In genomic region chr6:13872681-13873080, GRCh38 we compare ENCODE assay signal across 10 cellular contexts. TPM values are rescaled to one million over a fixed set of nuclear protein-coding genes. Genes with fewer than 3 reads are reported as not detected.
DNase-seq lines count a peak whose midpoint lies in the region; ATAC-seq and TF ChIP-seq lines count a peak whose summit lies in the region.
"Had no signal": no experiment of that assay in that cellular context is flagged by ENCODE, and none has a peak within 500 bp of the region (broad histone marks: within the 10 kb centered on the region; RNA-seq: fewer than 3 reads in every experiment).

No MANE protein-coding gene starts in this region.

- no peaks in the 10 kb centered on the region for H3K79me2 ChIP-seq in GM23338 (replicated peaks; ENCODE audit: insufficient read depth)

- peak overlapping the region; percentile 54; the same call in 1 of the 2 replicates for H3K4me2 ChIP-seq in GM23338

- DNase-seq in CD1c-positive myeloid dendritic cell (ENCODE audit: extremely low spot score) (peak; percentile 78), GM23338 (ENCODE audit: low spot score) (no peak), GM10248 (ENCODE audit: extremely low spot score) (no peak)
- no peak for DNase-seq in activated T-helper 1 cell treated with anti-CD3 and anti-CD28 coated beads, Interleukin-12 subunit alpha, Interleukin-12 subunit beta, Interleukin-2, Interleukin-4 antibody, amounts not matched to agents 30 ng/mL and 10 ng/mL and 1 ng/mL, durations not matched to agents 14 hours and 24 hours and 36 hours (ENCODE audit: low spot score)
- no peak for DNase-seq in naive thymus-derived CD4-positive, alpha-beta T cell
- DNase-seq in stimulated activated CD4-positive, alpha-beta T cell treated with anti-CD3 and anti-CD28 coated beads, Interleukin-4, amount 100 ng/mL, for 4 hours = no peak
- DNase-seq: esophagus squamous epithelium had no signal

- H3K9me2 ChIP-seq in GM23338 (ENCODE audit: insufficient read depth) = no peaks in the 10 kb centered on the region

- TF ChIP-seq CTCF in GM23338 (conservative IDR thresholded peaks at IDR 0.05; ENCODE audit: low read depth in 2 of 2) (no peak), GM10248 (IDR thresholded peaks at IDR 0.05; ENCODE audit: control extremely low read depth, extremely low read depth, low read depth, missing control alignments) (no peak)

- peaks cover 17% of the 10 kb centered on the region for H3K4me1 Mint-ChIP-seq in GM23338
- peaks cover 16% of the 10 kb centered on the region for H3K4me1 Mint-ChIP-seq in activated T-helper 1 cell treated with anti-CD3 and anti-CD28 coated beads, Interleukin-12 subunit alpha, Interleukin-12 subunit beta, Interleukin-2, Interleukin-4 antibody, amounts not matched to agents 30 ng/mL and 10 ng/mL and 1 ng/mL, durations not matched to agents 14 hours and 24 hours and 36 hours (ENCODE audit: low read depth)
- H3K4me1 Mint-ChIP-seq in naive thymus-derived CD4-positive, alpha-beta T cell = peaks cover 9 to 20% (median 17%) of the 10 kb centered on the region in 7 donors

- peaks cover 20% of the 10 kb centered on the region for H3K27me3 ChIP-seq in GM23338 (ENCODE audit: insufficient read depth)
- no peaks in the 10 kb centered on the region for H3K27me3 ChIP-seq in naive thymus-derived CD4-positive, alpha-beta T cell (ENCODE audit: control insufficient read depth in 2 of 2, insufficient read depth in 2 of 2, low read length in 2 of 2)

- H3K27ac ChIP-seq in GM23338 (ENCODE audit: low read depth) = no peak overlapping the region
- H3K27ac ChIP-seq in naive thymus-derived CD4-positive, alpha-beta T cell (ENCODE audit: low read depth, low read length) = no peak overlapping the region

- no peaks in the 10 kb centered on the region; the same call in 2 of the 3 replicates for H3K9me3 Mint-ChIP-seq in GM23338
- H3K9me3 Mint-ChIP-seq in activated T-helper 1 cell treated with anti-CD3 and anti-CD28 coated beads, Interleukin-12 subunit alpha, Interleukin-12 subunit beta, Interleukin-2, Interleukin-4 antibody, amounts not matched to agents 30 ng/mL and 10 ng/mL and 1 ng/mL, durations not matched to agents 14 hours and 24 hours and 36 hours = peaks cover under 1% of the 10 kb centered on the region
- peaks cover 0 to 4% (median 0%) of the 10 kb centered on the region in 11 donors for H3K9me3 Mint-ChIP-seq in naive thymus-derived CD4-positive, alpha-beta T cell

- CTCF ChIA-PET in naive thymus-derived CD4-positive, alpha-beta T cell (lab: Charles Lee) = no interaction called here
- CTCF ChIA-PET in GM10248 (lab: Yijun Ruan, JAX) = interaction anchor here (1.4 to 2.7 kb wide), 5 partner anchors 13 to 272 kb away, joined by 4 to 20 read pairs (median 13); no protein-coding TSS in a partner anchor

- POLR2A ChIA-PET in naive thymus-derived CD4-positive, alpha-beta T cell (lab: Charles Lee) = no interaction called here
- POLR2A ChIA-PET in GM10248 (lab: Yijun Ruan, JAX) = no interaction called here

- intact Hi-C loops in activated T-helper 1 cell treated with anti-CD3 and anti-CD28 coated beads, Interleukin-12 subunit alpha, Interleukin-12 subunit beta, Interleukin-2, Interleukin-4 antibody, amounts not matched to agents 30 ng/mL and 10 ng/mL and 1 ng/mL, durations not matched to agents 14 hours and 24 hours and 36 hours (cut with micrococcal nuclease) = loop anchor here (5.0 kb wide), 1 partner anchor 60 kb away; the partner anchor contains the start of gene MCUR1
- intact Hi-C loops in naive thymus-derived CD4-positive, alpha-beta T cell (cut with micrococcal nuclease) = loop anchor here (1.0 to 2.0 kb wide), 6 partner anchors 58 to 1751 kb away; partner anchors contain the start of gene MCUR1 (in 1 of the 2)

- H3K27ac Mint-ChIP-seq in GM23338 = no peak overlapping the region
- H3K27ac Mint-ChIP-seq in activated T-helper 1 cell treated with anti-CD3 and anti-CD28 coated beads, Interleukin-12 subunit alpha, Interleukin-12 subunit beta, Interleukin-2, Interleukin-4 antibody, amounts not matched to agents 30 ng/mL and 10 ng/mL and 1 ng/mL, durations not matched to agents 14 hours and 24 hours and 36 hours = no peak overlapping the region
- H3K27ac Mint-ChIP-seq in naive thymus-derived CD4-positive, alpha-beta T cell = peak overlapping the region in 4 of 9 donors; percentile 3 to 60 (median 41)

- no peaks in the 10 kb centered on the region for H3K36me3 Mint-ChIP-seq in GM23338 (ENCODE audit: low read depth)
- no peaks in the 10 kb centered on the region for H3K36me3 Mint-ChIP-seq in activated T-helper 1 cell treated with anti-CD3 and anti-CD28 coated beads, Interleukin-12 subunit alpha, Interleukin-12 subunit beta, Interleukin-2, Interleukin-4 antibody, amounts not matched to agents 30 ng/mL and 10 ng/mL and 1 ng/mL, durations not matched to agents 14 hours and 24 hours and 36 hours (ENCODE audit: low read depth)
- peaks cover 0 to 3% (median 0%) of the 10 kb centered on the region in 5 donors for H3K36me3 Mint-ChIP-seq in naive thymus-derived CD4-positive, alpha-beta T cell

- H3K4me3 Mint-ChIP-seq in GM23338 = peak overlapping the region; percentile 59
- H3K4me3 Mint-ChIP-seq in activated T-helper 1 cell treated with anti-CD3 and anti-CD28 coated beads, Interleukin-12 subunit alpha, Interleukin-12 subunit beta, Interleukin-2, Interleukin-4 antibody, amounts not matched to agents 30 ng/mL and 10 ng/mL and 1 ng/mL, durations not matched to agents 14 hours and 24 hours and 36 hours = peak overlapping the region; percentile 66
- peak overlapping the region; percentile 76 to 92 (median 85) for H3K4me3 Mint-ChIP-seq in naive thymus-derived CD4-positive, alpha-beta T cell

- H3K4me1 ChIP-seq in GM23338 (ENCODE audit: insufficient read depth) = peaks cover 8% of the 10 kb centered on the region
- H3K4me1 ChIP-seq in naive thymus-derived CD4-positive, alpha-beta T cell (ENCODE audit: control insufficient read depth in 2 of 2, insufficient read depth in 2 of 2, low read length in 2 of 2) = peaks cover 0 to 4% of the 10 kb centered on the region in 2 donors

- H3K4me3 ChIP-seq in GM23338 = no peak overlapping the region
- H3K4me3 ChIP-seq in naive thymus-derived CD4-positive, alpha-beta T cell (ENCODE audit: low read length) = no peak overlapping the region

- H2AFZ ChIP-seq in GM23338 = peak overlapping the region; percentile 95; the same call in 1 of the 2 replicates

- H3K36me3 ChIP-seq in GM23338 (ENCODE audit: insufficient read depth) = no peaks in the 10 kb centered on the region
- no peaks in the 10 kb centered on the region for H3K36me3 ChIP-seq in naive thymus-derived CD4-positive, alpha-beta T cell (ENCODE audit: control insufficient read depth in 2 of 3, insufficient read depth in 3 of 3, low read length in 3 of 3)
- H3K36me3 ChIP-seq: esophagus squamous epithelium, stomach had no signal

- H4K20me1 ChIP-seq in GM23338 (replicated peaks; ENCODE audit: insufficient read depth) = no peaks in the 10 kb centered on the region

- ATAC-seq in GM23338 (no peak), HG02884 (IDR thresholded peaks at IDR 0.05; ENCODE audit: unreplicated experiment) (no peak)
- ATAC-seq in naive thymus-derived CD4-positive, alpha-beta T cell = peak; percentile 56

- H3K9me3 ChIP-seq in naive thymus-derived CD4-positive, alpha-beta T cell (ENCODE audit: control insufficient read depth in 2 of 3, low read length in 3 of 3) = no peaks in the 10 kb centered on the region
- H3K9me3 ChIP-seq: esophagus squamous epithelium, stomach had no signal

- H3K27me3 Mint-ChIP-seq in GM23338 (ENCODE audit: insufficient read depth, low read depth, poor library complexity) = peaks cover 19% of the 10 kb centered on the region
- H3K27me3 Mint-ChIP-seq in activated T-helper 1 cell treated with anti-CD3 and anti-CD28 coated beads, Interleukin-12 subunit alpha, Interleukin-12 subunit beta, Interleukin-2, Interleukin-4 antibody, amounts not matched to agents 30 ng/mL and 10 ng/mL and 1 ng/mL, durations not matched to agents 14 hours and 24 hours and 36 hours (ENCODE audit: insufficient read depth) = peaks cover 8% of the 10 kb centered on the region
- peaks cover 0 to 17% (median 13%) of the 10 kb centered on the region in 5 donors for H3K27me3 Mint-ChIP-seq in naive thymus-derived CD4-positive, alpha-beta T cell

- peaks cover 5% of the 10 kb centered on the region; the same call in 1 of the 2 replicates for H3F3A ChIP-seq in GM23338 (replicated peaks; ENCODE audit: low read depth)

RNA-seq across cellular contexts. Expression of gene RNF182, which starts 52.1 kb away (rescaled TPM):
- total RNA-seq in GM23338 (2014; rRNA removed; shearing (Covaris generic)) = 8.1 and 9.8 TPM in 2 replicates
- 2.4 and 3.2 TPM in 2 replicates for polyA plus RNA-seq in GM23338 (2016; fragmentation: Nextera tagmentation; extraction: Ambion mirVana)
- total RNA-seq in activated T-helper 1 cell treated with anti-CD3 and anti-CD28 coated beads, Interleukin-12 subunit alpha, Interleukin-12 subunit beta, Interleukin-2, Interleukin-4 antibody, amounts not matched to agents 30 ng/mL and 10 ng/mL and 1 ng/mL, durations not matched to agents 14 hours and 24 hours and 36 hours = not detected in 2 replicates
- not detected for total RNA-seq in naive thymus-derived CD4-positive, alpha-beta T cell
- polyA plus RNA-seq in naive thymus-derived CD4-positive, alpha-beta T cell = not detected
- total RNA-seq: bronchial epithelial cell had no signal

RNA-seq across cellular contexts. Expression of gene MCUR1, which starts 58.3 kb away (rescaled TPM):
- 20.3 and 21.0 TPM in 2 replicates for total RNA-seq in GM23338 (2014; rRNA removed; shearing (Covaris generic))
- polyA plus RNA-seq in GM23338 (2016; fragmentation: Nextera tagmentation; extraction: Ambion mirVana) = 63.5 and 65.3 TPM in 2 replicates
- total RNA-seq in activated T-helper 1 cell treated with anti-CD3 and anti-CD28 coated beads, Interleukin-12 subunit alpha, Interleukin-12 subunit beta, Interleukin-2, Interleukin-4 antibody, amounts not matched to agents 30 ng/mL and 10 ng/mL and 1 ng/mL, durations not matched to agents 14 hours and 24 hours and 36 hours = 37.8 and 40.2 TPM in 2 replicates
- total RNA-seq in naive thymus-derived CD4-positive, alpha-beta T cell = 10 to 100 TPM in 3 of 5 experiments, 1 to 10 TPM in 2; 5.7 to 20.6 (median 10.0) TPM
- 1 to 10 TPM; 4.1 to 7.4 TPM for polyA plus RNA-seq in naive thymus-derived CD4-positive, alpha-beta T cell
